In genomic region chr5:42235241-42235640, GRCh38 we compare ENCODE assay signal across 26 cellular contexts.
"Had no signal": no experiment of that assay in that cellular context is flagged by ENCODE, and none has a peak within 500 bp of the region (broad histone marks: within the 10 kb centered on the region; RNA-seq: fewer than 3 reads in every experiment).

No MANE protein-coding gene starts in this region.

- ATAC-seq: activated CD4-positive, CD25-positive, alpha-beta regulatory T cell treated with anti-CD3 and anti-CD28 coated beads, Interleukin-2, amount 50 U/mL, for 24 hours; activated CD8-positive, alpha-beta memory T cell treated with anti-CD3 and anti-CD28 coated beads, Interleukin-2, amount 10 ng/mL, durations not matched to agents 7 days and 5 days; activated CD8-positive, alpha-beta T cell treated with anti-CD3 and anti-CD28 coated beads for 36 hours; activated naive CD8-positive, alpha-beta T cell treated with anti-CD3 and anti-CD28 coated beads, Interleukin-2, amount 50 U/mL, for 24 hours; esophagus mucosa; T-helper 17 cell had no signal

- H3K4me3 ChIP-seq: coronary artery, dorsolateral prefrontal cortex had no signal

- H3K36me3 ChIP-seq: brain microvascular endothelial cell, WERI-Rb-1 had no signal

- H3K27ac ChIP-seq: brain microvascular endothelial cell, coronary artery, dorsolateral prefrontal cortex, WERI-Rb-1 had no signal

- DNase-seq: activated B cell treated with CpG ODN at 0.5 μM for 24 hours; activated CD4-positive, alpha-beta T cell treated with anti-CD3 and anti-CD28 coated beads for 48 hours; activated CD4-positive, alpha-beta T cell treated with anti-CD3 and anti-CD28 coated beads, Interleukin-2, amount 50 U/mL, for 1 hour; activated CD4-positive, alpha-beta T cell treated with anti-CD3 and anti-CD28 coated beads, Interleukin-2, amount 50 U/mL, for 48 hours; activated CD8-positive, alpha-beta memory T cell treated with anti-CD3 and anti-CD28 coated beads, Interleukin-2, amount 10 ng/mL, durations not matched to agents 7 days and 5 days; activated CD8-positive, alpha-beta memory T cell treated with anti-CD3 and anti-CD28 coated beads, Interleukin-2, amount 50 U/mL, for 4 hours; activated CD8-positive, alpha-beta T cell treated with anti-CD3 and anti-CD28 coated beads for 36 hours; activated effector memory CD4-positive, alpha-beta T cell treated with anti-CD3 and anti-CD28 coated beads, Interleukin-2, amount 50 U/mL, for 16 hours; activated naive CD4-positive, alpha-beta T cell treated with anti-CD3 and anti-CD28 coated beads for 36 hours; activated naive CD8-positive, alpha-beta T cell treated with anti-CD3 and anti-CD28 coated beads for 36 hours; activated naive CD8-positive, alpha-beta T cell treated with anti-CD3 and anti-CD28 coated beads, Interleukin-2, amount 50 U/mL, for 24 hours; activated T-cell treated with anti-CD3 and anti-CD28 coated beads, Interleukin-2, amount 50 U/mL, for 1 hour; activated T-cell treated with anti-CD3 and anti-CD28 coated beads, Interleukin-2, amount 50 U/mL, for 48 hours; brain microvascular endothelial cell; dorsolateral prefrontal cortex; effector memory CD4-positive, alpha-beta T cell; endodermal cell; foreskin melanocyte; head of caudate nucleus; T-helper 1 cell; T-helper 17 cell; T1000; WERI-Rb-1 had no signal

- H3K27me3 ChIP-seq: brain microvascular endothelial cell had no signal
